8 cellular contexts compared by ENCODE assay signal in genomic region chr1:85707267-85707989, GRCh38. TPM values are rescaled to one million over a fixed set of nuclear protein-coding genes. Genes with fewer than 3 reads are reported as not detected.
DNase-seq lines count a peak whose midpoint lies in the region; ATAC-seq and TF ChIP-seq lines count a peak whose summit lies in the region.

No MANE protein-coding gene starts in this region.

- H3K27ac ChIP-seq in GM23338 (ENCODE audit: low read depth), result peak overlapping the region; percentile 71
- H3K27ac ChIP-seq in Panc1 (ENCODE audit: low read length), result peak overlapping the region; percentile 96
- no peak overlapping the region for H3K27ac ChIP-seq in iPS DF 6.9 (ENCODE audit: low read length)
- H3K27ac ChIP-seq in suprapubic skin, result peak overlapping the region; percentile 80

- no CpG with 5 or more reads among the region's 13 CpGs for WGBS in iPS DF 6.9 (ENCODE audit: insufficient coverage, insufficient read length)
- WGBS in suprapubic skin, result 12% methylated on average over 13 of the region's 13 CpGs

- H2AFZ ChIP-seq in GM23338, result peak overlapping the region; percentile 31; the same call in 1 of the 2 replicates

- no peak for TF ChIP-seq EP300 in suprapubic skin (IDR thresholded peaks at IDR 0.05)

- H3K27me3 Mint-ChIP-seq in Caco-2 (ENCODE audit: insufficient read depth, unreplicated experiment), result no peaks in the 10 kb centered on the region
- no peaks in the 10 kb centered on the region for H3K27me3 Mint-ChIP-seq in GM23338 (ENCODE audit: insufficient read depth, low read depth, poor library complexity)
- no peaks in the 10 kb centered on the region for H3K27me3 Mint-ChIP-seq in HFFc6 (ENCODE audit: insufficient read depth)

- BruUV-seq in Caco-2 (replicated peaks; lab: Mats Ljungman, UMichigan) (no TSS peak), Panc1 (replicated peaks; lab: Mats Ljungman, UMichigan) (TSS peak; percentile 94)

- TF ChIP-seq POLR2A in suprapubic skin (IDR thresholded peaks at IDR 0.05), result no peak

- TF ChIP-seq CTCF in Caco-2 (IDR thresholded peaks at IDR 0.05; ENCODE audit: insufficient read depth in 1 of 2, low read depth in 1 of 2, low read length in 1 of 2, severe bottlenecking in 1 of 2, unreplicated experiment in 1 of 2), result no peak
- no peak for TF ChIP-seq CTCF in GM23338 (conservative IDR thresholded peaks at IDR 0.05; ENCODE audit: low read depth in 2 of 2)
- no peak for TF ChIP-seq CTCF in Panc1 (IDR thresholded peaks at IDR 0.05)
- no peak for TF ChIP-seq CTCF in suprapubic skin (IDR thresholded peaks at IDR 0.05)
- TF ChIP-seq CTCF in HFFc6 (IDR thresholded peaks at IDR 0.05), result no peak

- H4K20me1 ChIP-seq in GM23338 (replicated peaks; ENCODE audit: insufficient read depth), result no peaks in the 10 kb centered on the region

- DNase-seq in Caco-2, result no peak
- no peak for DNase-seq in GM23338 (ENCODE audit: low spot score)
- DNase-seq in Panc1 (ENCODE audit: low read depth, low spot score), result no peak
- DNase-seq in iPS DF 6.9 (ENCODE audit: low read depth, low spot score), result no peak
- no peak for DNase-seq in suprapubic skin (ENCODE audit: low spot score in 2 of 2)
- DNase-seq in HFFc6, result no peak
- DNase-seq in activated CD8-positive, alpha-beta memory T cell treated with anti-CD3 and anti-CD28 coated beads for 24 hours, result no peak
- no peak for DNase-seq in activated CD4-positive, alpha-beta T cell treated with anti-CD3 and anti-CD28 coated beads, Interleukin-2, amount 50 U/mL, for 1 hour

- H3K36me3 ChIP-seq in Caco-2 (ENCODE audit: control insufficient read depth, insufficient read depth, low read length), result no peaks in the 10 kb centered on the region; the same call in 1 of the 2 replicates
- peaks cover 17% of the 10 kb centered on the region for H3K36me3 ChIP-seq in GM23338 (ENCODE audit: insufficient read depth)
- H3K36me3 ChIP-seq in Panc1 (ENCODE audit: control insufficient read depth, insufficient read depth, low read length), result peaks cover 32% of the 10 kb centered on the region
- H3K36me3 ChIP-seq in iPS DF 6.9 (ENCODE audit: control insufficient read depth, insufficient read depth, low read length), result peaks cover 3% of the 10 kb centered on the region; the same call in 1 of the 2 replicates
- peaks cover 19% of the 10 kb centered on the region for H3K36me3 ChIP-seq in suprapubic skin

- no peaks in the 10 kb centered on the region for H3K4me1 ChIP-seq in Caco-2
- H3K4me1 ChIP-seq in GM23338 (ENCODE audit: insufficient read depth), result peaks cover 13% of the 10 kb centered on the region
- peaks cover 18% of the 10 kb centered on the region for H3K4me1 ChIP-seq in Panc1 (ENCODE audit: control insufficient read depth, insufficient read depth, low read length)
- H3K4me1 ChIP-seq in iPS DF 6.9 (ENCODE audit: control insufficient read depth, insufficient read depth, low read length), result no peaks in the 10 kb centered on the region
- peaks cover 25% of the 10 kb centered on the region for H3K4me1 ChIP-seq in suprapubic skin

- no peaks in the 10 kb centered on the region for H3F3A ChIP-seq in GM23338 (replicated peaks; ENCODE audit: low read depth)

- no peaks in the 10 kb centered on the region for H3K9me2 ChIP-seq in GM23338 (ENCODE audit: insufficient read depth)

- intact Hi-C loops in Caco-2 (cut with micrococcal nuclease; ENCODE audit: unreplicated experiment) (loop anchor here (5.0 kb wide), 2 partner anchors 100 to 400 kb away; no protein-coding TSS in a partner anchor), Panc1 (cut with micrococcal nuclease; ENCODE audit: unreplicated experiment) (loop anchor here (5.0 to 10.0 kb wide), 3 partner anchors 145 to 447 kb away; partner anchors contain the start of gene COL24A1)

- H3K4me2 ChIP-seq in GM23338, result peak overlapping the region; percentile 94

- H3K27ac Mint-ChIP-seq in Caco-2 (ENCODE audit: unreplicated experiment) (no peak overlapping the region), GM23338 (no peak overlapping the region), HFFc6 (no peak overlapping the region)

- H3K9me3 ChIP-seq in Caco-2, result no peaks in the 10 kb centered on the region
- H3K9me3 ChIP-seq in Panc1 (ENCODE audit: control insufficient read depth, insufficient read depth, low read depth, low read length), result no peaks in the 10 kb centered on the region
- no peaks in the 10 kb centered on the region for H3K9me3 ChIP-seq in iPS DF 6.9 (ENCODE audit: control insufficient read depth, insufficient read depth, low read length)
- no peaks in the 10 kb centered on the region for H3K9me3 ChIP-seq in suprapubic skin

- in situ Hi-C loops in Panc1 (cut with HindIII; ENCODE audit: low pct_unique_long_range_greater_than_20kb, low sequenced_read_pairs), result no loop called here

- no peaks in the 10 kb centered on the region for H3K4me1 Mint-ChIP-seq in Caco-2 (ENCODE audit: low read depth, unreplicated experiment)
- H3K4me1 Mint-ChIP-seq in GM23338, result peaks cover 2% of the 10 kb centered on the region; the same call in 1 of the 3 replicates
- peaks cover 15% of the 10 kb centered on the region for H3K4me1 Mint-ChIP-seq in HFFc6 (ENCODE audit: low read depth)

- ATAC-seq in GM23338 (no peak; the same call in 1 of the 3 replicates), Panc1 (no peak)

- H3K4me3 Mint-ChIP-seq in Caco-2 (ENCODE audit: unreplicated experiment) (no peak overlapping the region), GM23338 (no peak overlapping the region), HFFc6 (no peak overlapping the region)

- POLR2A ChIA-PET in Caco-2 (lab: Charles Lee), result interaction anchor here (1.0 to 1.4 kb wide), 3 partner anchors 95 to 162 kb away, joined by 3 to 5 read pairs (median 3); partner anchors contain the start of gene CCN1
- POLR2A ChIA-PET in Panc1 (lab: Charles Lee), result no interaction called here

- peaks cover 20% of the 10 kb centered on the region for H3K36me3 Mint-ChIP-seq in Caco-2 (ENCODE audit: insufficient read depth, unreplicated experiment)
- peaks cover 21% of the 10 kb centered on the region for H3K36me3 Mint-ChIP-seq in GM23338 (ENCODE audit: low read depth)
- peaks cover 29% of the 10 kb centered on the region for H3K36me3 Mint-ChIP-seq in HFFc6 (ENCODE audit: low read depth)

- peak overlapping the region; percentile 82 for H3K4me3 ChIP-seq in Caco-2 (ENCODE audit: low read depth, low read length)
- peak overlapping the region; percentile 84 for H3K4me3 ChIP-seq in GM23338
- H3K4me3 ChIP-seq in Panc1 (ENCODE audit: low read depth in 2 of 2, low read length in 2 of 2), result peak overlapping the region; percentile 57 to 76
- peak overlapping the region; percentile 88; the same call in 1 of the 2 replicates for H3K4me3 ChIP-seq in iPS DF 6.9 (ENCODE audit: low read length)
- peak overlapping the region; percentile 82 for H3K4me3 ChIP-seq in suprapubic skin

- H3K9me3 Mint-ChIP-seq in Caco-2 (ENCODE audit: unreplicated experiment) (no peaks in the 10 kb centered on the region), GM23338 (no peaks in the 10 kb centered on the region), HFFc6 (no peaks in the 10 kb centered on the region)

- H3K79me2 ChIP-seq in GM23338 (replicated peaks; ENCODE audit: insufficient read depth), result peaks cover 54% of the 10 kb centered on the region

- CTCF ChIA-PET in Caco-2 (lab: Charles Lee) (interaction anchor here (1.2 kb wide), 1 partner anchor 15 kb away, joined by 7 read pairs; no protein-coding TSS in a partner anchor), Panc1 (lab: Charles Lee) (interaction anchor here (0.6 to 1.6 kb wide), 7 partner anchors 12 to 311 kb away, joined by 3 to 12 read pairs (median 4); no protein-coding TSS in a partner anchor)

- H3K27me3 ChIP-seq in Caco-2 (replicated peaks; ENCODE audit: control insufficient read depth, insufficient read depth, low read length), result no peaks in the 10 kb centered on the region
- H3K27me3 ChIP-seq in GM23338 (ENCODE audit: insufficient read depth), result no peaks in the 10 kb centered on the region
- H3K27me3 ChIP-seq in Panc1 (ENCODE audit: control insufficient read depth, insufficient read depth, low read length), result no peaks in the 10 kb centered on the region
- no peaks in the 10 kb centered on the region for H3K27me3 ChIP-seq in iPS DF 6.9 (ENCODE audit: control insufficient read depth, insufficient read depth, low read length)
- H3K27me3 ChIP-seq in suprapubic skin, result no peaks in the 10 kb centered on the region

TF ChIP-seq in GM23338, 12 proteins besides CTCF, POLR2A, EP300 and RAD21:
- no peak for TF ChIP-seq ZNF114 (CRISPR knock-in tag; IDR thresholded peaks at IDR 0.05)
- no peak for TF ChIP-seq STAT1 (IDR thresholded peaks at IDR 0.05; ENCODE audit: unreplicated experiment)
- TF ChIP-seq ZNF331 (CRISPR knock-in tag; IDR thresholded peaks at IDR 0.05; ENCODE audit: low read depth), result no peak
- no peak for TF ChIP-seq ETS1 (IDR thresholded peaks at IDR 0.05)
- TF ChIP-seq EZH2 (IDR thresholded peaks at IDR 0.05; ENCODE audit: low read depth, unreplicated experiment), result no peak
- TF ChIP-seq JUNB (IDR thresholded peaks at IDR 0.05; ENCODE audit: unreplicated experiment), result no peak

RNA-seq across cellular contexts. Expression of gene ZNHIT6, which starts 0.8 kb away (rescaled TPM):
- total RNA-seq in Caco-2 (2022) (13.9 and 16.1 TPM in 2 replicates), Panc1 (2021; ENCODE audit: unreplicated experiment) (56.2 TPM), suprapubic skin (10 to 100 TPM; 11.0 to 13.8 (median 12.5) TPM)
- 17.3 and 20.4 TPM in 2 replicates for total RNA-seq in GM23338 (2014; rRNA removed; shearing (Covaris generic))
- 17.7 and 20.9 TPM in 2 replicates for polyA plus RNA-seq in GM23338 (2016; fragmentation: Nextera tagmentation; extraction: Ambion mirVana)
- 38.7 TPM for polyA plus RNA-seq in Panc1 (2012; ENCODE audit: insufficient read length)
- 10 to 100 TPM; 21.5 to 25.9 (median 23.6) TPM for total RNA-seq in HFFc6 (2021; fragmentation: NEBNext Ultra II Directional; extraction: Animal tissue kit (Norgen Biotek cat#: 25700))
